1 cellular context compared by ENCODE assay signal in genomic region chr2:237568121-237568660, GRCh38.
TF ChIP-seq lines count a peak whose summit lies in the region.

No MANE protein-coding gene starts in this region.

TF ChIP-seq in H1, 55 proteins besides CTCF, POLR2A, EP300 and RAD21:
- no peak for TF ChIP-seq CHD1 (IDR thresholded peaks at IDR 0.05; ENCODE audit: low read depth, low read length)
- no peak for TF ChIP-seq HDAC2 (IDR thresholded peaks at IDR 0.05; ENCODE audit: borderline replicate concordance in 1 of 2, low read depth in 2 of 2, low read length in 2 of 2)
- TF ChIP-seq CBX8 (IDR thresholded peaks at IDR 0.05; ENCODE audit: borderline replicate concordance, low read depth, low read length), result no peak
- no peak for TF ChIP-seq HDAC6 (IDR thresholded peaks at IDR 0.05; ENCODE audit: low read depth, low read length)
- TF ChIP-seq MAFK (IDR thresholded peaks at IDR 0.05; ENCODE audit: low read depth, low read length), result no peak
- TF ChIP-seq KDM1A (IDR thresholded peaks at IDR 0.05; ENCODE audit: borderline replicate concordance, low read length), result no peak
- no peak for TF ChIP-seq ATF3 (IDR thresholded peaks at IDR 0.05; ENCODE audit: insufficient read depth, low read depth, low read length)
- TF ChIP-seq POU5F1 (IDR thresholded peaks at IDR 0.05; ENCODE audit: low read depth, low read length), result no peak
- no peak for TF ChIP-seq CEBPB (IDR thresholded peaks at IDR 0.05; ENCODE audit: low read depth, low read length)
- TF ChIP-seq SIRT6 (IDR thresholded peaks at IDR 0.05; ENCODE audit: low read length), result no peak
- TF ChIP-seq E2F6 (IDR thresholded peaks at IDR 0.05), result no peak
- TF ChIP-seq FOSL1 (IDR thresholded peaks at IDR 0.05; ENCODE audit: insufficient read depth, low read depth, low read length), result no peak
- no peak for TF ChIP-seq BCL11A (IDR thresholded peaks at IDR 0.05; ENCODE audit: low read depth in 2 of 2, low read length in 2 of 2)
- TF ChIP-seq CREB1 (IDR thresholded peaks at IDR 0.05), result no peak
- no peak for TF ChIP-seq BACH1 (IDR thresholded peaks at IDR 0.05; ENCODE audit: low read length)
- TF ChIP-seq SUZ12 (IDR thresholded peaks at IDR 0.05; ENCODE audit: low read length), result no peak
- no peak for TF ChIP-seq BRCA1 (IDR thresholded peaks at IDR 0.05; ENCODE audit: low read depth, low read length)
TF ChIP-seq in H1: peak in this region for 0.
